8 cellular contexts compared by ENCODE assay signal in the genomic region with DNA sequence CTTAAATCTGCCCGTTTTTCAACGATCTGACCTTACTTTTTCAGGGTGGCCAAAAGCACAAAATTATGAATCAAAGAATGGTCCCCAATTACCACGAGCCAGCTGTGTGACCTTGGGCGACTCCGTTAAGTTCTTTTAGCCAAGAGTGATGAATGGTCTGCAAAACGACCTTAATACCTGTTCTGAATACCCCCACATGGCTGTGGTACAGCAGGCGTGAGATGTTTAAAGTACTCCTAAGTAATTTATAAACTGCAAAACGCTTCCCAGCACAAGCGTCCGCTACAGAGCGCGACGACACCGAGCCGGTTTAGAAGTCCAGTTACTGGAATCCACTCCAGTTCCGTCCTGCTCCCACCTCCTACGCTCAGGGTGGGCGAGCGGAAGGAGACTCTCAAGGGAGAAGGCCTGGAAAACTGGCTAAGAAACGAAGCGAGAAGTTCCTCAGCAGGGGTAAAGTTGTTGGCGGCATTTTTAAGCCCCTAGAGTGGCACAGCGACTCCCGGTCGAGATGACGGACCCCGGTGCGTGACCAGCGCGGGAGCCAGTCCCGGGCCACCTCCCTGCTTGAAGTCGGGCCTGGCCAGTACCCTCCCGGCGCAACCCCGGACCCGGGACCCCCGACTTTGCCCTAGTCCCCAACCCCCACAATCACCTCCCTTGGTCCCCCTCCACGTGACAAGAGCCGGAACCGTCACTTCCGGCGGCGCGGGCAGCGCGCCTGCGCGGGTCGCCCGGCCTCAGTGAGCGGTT. TPM values are rescaled to one million over a fixed set of nuclear protein-coding genes. Genes with fewer than 3 reads are reported as not detected.
A peak's percentile ranks its signal among the peaks of the same experiment; 100 is the strongest.
DNase-seq lines count a peak whose midpoint lies in the region; ATAC-seq, FAIRE-seq and TF ChIP-seq lines count a peak whose summit lies in the region.

No MANE protein-coding gene starts in this region.

- H3K79me1 ChIP-seq in H1 (ENCODE audit: low read depth, low read length) (no peaks in the 10 kb centered on the region), mesendoderm (ENCODE audit: low read length) (peaks cover 7% of the 10 kb centered on the region)

- no peaks in the 10 kb centered on the region for H3K36me3 Mint-ChIP-seq in CD14-positive monocyte
- no peaks in the 10 kb centered on the region for H3K36me3 Mint-ChIP-seq in activated CD8-positive, alpha-beta memory T cell treated with anti-CD3 and anti-CD28 coated beads, Interleukin-2, amount 10 ng/mL, durations not matched to agents 7 days and 5 days

- no peak overlapping the region for H2BK120ac ChIP-seq in H1 (replicated peaks; ENCODE audit: low read depth, low read length)
- H2BK120ac ChIP-seq in mesendoderm (ENCODE audit: low read depth, low read length): peak overlapping the region; percentile 88

- peak overlapping the region; percentile 88 for H3K56ac ChIP-seq in H1 (replicated peaks; ENCODE audit: insufficient read length, low read depth, low read length)
- H3K56ac ChIP-seq in mesendoderm (ENCODE audit: low read length): peak overlapping the region; percentile 97

- H4K5ac ChIP-seq in H1 (ENCODE audit: insufficient read length, low read depth, low read length) (peak overlapping the region; percentile 79), mesendoderm (ENCODE audit: low read length) (peak overlapping the region; percentile 83)

- H3K79me2 ChIP-seq in H1 (ENCODE audit: control insufficient read depth in 1 of 2, insufficient read depth in 2 of 2, low read length in 2 of 2) (peaks cover 0 to 37% of the 10 kb centered on the region in 2 experiments), mesendoderm (ENCODE audit: control insufficient read depth, insufficient read depth, low read length) (peaks cover 22% of the 10 kb centered on the region)

- H3K4me1 ChIP-seq in H1 (replicated peaks in 1 of 4; ENCODE audit: control insufficient read depth in 3 of 4, insufficient read depth in 4 of 4, low read length in 3 of 4): peaks cover 0 to 2% (median 0%) of the 10 kb centered on the region in 4 experiments; a peak in 2 of 7 replicates
- H3K4me1 ChIP-seq in mesendoderm (ENCODE audit: control insufficient read depth, low read depth, low read length): peaks cover 14% of the 10 kb centered on the region

- peak overlapping the region; percentile 63 for H3K4ac ChIP-seq in H1 (replicated peaks; ENCODE audit: insufficient read length, low read depth, low read length)
- H3K4ac ChIP-seq in mesendoderm (ENCODE audit: low read depth, low read length): peak overlapping the region; percentile 38

- no peak overlapping the region for H3K14ac ChIP-seq in H1 (ENCODE audit: insufficient read length)

- H3K23ac ChIP-seq in H1 (ENCODE audit: insufficient read length) (no peak overlapping the region), mesendoderm (ENCODE audit: low read length) (peak overlapping the region; percentile 95)

- H3K4me2 ChIP-seq in H1 (ENCODE audit: insufficient read depth in 1 of 2, low read depth in 2 of 2, low read length in 2 of 2): peak overlapping the region; percentile 84 to 86
- peak overlapping the region; percentile 96 for H3K4me2 ChIP-seq in mesendoderm (ENCODE audit: low read length)

- H3K4me3 ChIP-seq in H1 (ENCODE audit: extremely low read depth in 1 of 4, insufficient read depth in 2 of 4, low read depth in 3 of 4, low read length in 4 of 4) (peak overlapping the region; percentile 76 to 82 (median 80)), mesendoderm (ENCODE audit: low read length) (peak overlapping the region; percentile 76)

- H4K20me1 ChIP-seq in H1 (replicated peaks in 1 of 2; ENCODE audit: control insufficient read depth in 1 of 2, insufficient read depth in 2 of 2, low read length in 2 of 2): peaks cover 0 to 3% of the 10 kb centered on the region in 2 experiments

- peak; percentile 86 to 98 for TF ChIP-seq POLR2A in H1 (IDR thresholded peaks at IDR 0.05; ENCODE audit: control extremely low read depth in 1 of 2, low read depth in 2 of 2, low read length in 2 of 2)

- H3K27me3 Mint-ChIP-seq in CD14-positive monocyte (ENCODE audit: low read depth in 3 of 3): no peaks in the 10 kb centered on the region
- H3K27me3 Mint-ChIP-seq in activated CD8-positive, alpha-beta memory T cell treated with anti-CD3 and anti-CD28 coated beads, Interleukin-2, amount 10 ng/mL, durations not matched to agents 7 days and 5 days: no peaks in the 10 kb centered on the region

- H3K27me3 ChIP-seq in H1 (replicated peaks in 1 of 4; ENCODE audit: control insufficient read depth in 3 of 4, extremely low read depth in 1 of 4, insufficient read depth in 3 of 4, low read length in 3 of 4) (no peaks in the 10 kb centered on the region), mesendoderm (ENCODE audit: insufficient read depth, low read length, poor library complexity) (no peaks in the 10 kb centered on the region)

- H3K23me2 ChIP-seq in H1 (ENCODE audit: low read depth, low read length): peaks cover 5% of the 10 kb centered on the region

- H2BK15ac ChIP-seq in H1 (ENCODE audit: low read length): no peak overlapping the region
- H2BK15ac ChIP-seq in mesendoderm (replicated peaks; ENCODE audit: low read depth): no peak overlapping the region

- TF ChIP-seq CTCF in CD14-positive monocyte (IDR thresholded peaks at IDR 0.05) (no peak), H1 (IDR thresholded peaks at IDR 0.05; ENCODE audit: control extremely low read depth in 1 of 3, insufficient read depth in 1 of 3, low read depth in 1 of 3, low read length in 3 of 3) (no peak)

- DNase-seq in CD14-positive monocyte (ENCODE audit: low spot score) (peak; percentile 85), GM19239 (ENCODE audit: insufficient read length, low spot score) (peak; percentile 76), NK-92 (lab: John Stamatoyannopoulos, UW; ENCODE audit: unreplicated experiment) (peak; percentile 4), H1 (ENCODE audit: low read depth in 1 of 2, low spot score in 2 of 2) (peak; percentile 69 to 88), mesendoderm (peak; percentile 87)
- peak; percentile 90 for DNase-seq in activated CD8-positive, alpha-beta memory T cell treated with anti-CD3 and anti-CD28 coated beads, Interleukin-2, amount 10 ng/mL, durations not matched to agents 7 days and 5 days
- DNase-seq in stimulated activated CD8-positive, alpha-beta memory T cell treated with anti-CD3 and anti-CD28 coated beads, Interleukin-12 subunit alpha, Interleukin-12 subunit beta, amount 100 ng/mL, for 4 hours (ENCODE audit: low read depth): peak; percentile 83

- H2AK5ac ChIP-seq in H1 (ENCODE audit: low read depth, low read length): no peak overlapping the region
- no peak overlapping the region for H2AK5ac ChIP-seq in mesendoderm (ENCODE audit: low read length)

- H2BK5ac ChIP-seq in H1 (ENCODE audit: low read depth, low read length): peak overlapping the region; percentile 95
- peak overlapping the region; percentile 51 for H2BK5ac ChIP-seq in mesendoderm (ENCODE audit: low read length)

- ATAC-seq in HG03439 (IDR thresholded peaks at IDR 0.05; ENCODE audit: unreplicated experiment): peak; percentile 63
- peak; percentile 79 for ATAC-seq in activated CD8-positive, alpha-beta memory T cell treated with anti-CD3 and anti-CD28 coated beads, Interleukin-2, amount 10 ng/mL, durations not matched to agents 7 days and 5 days

- CTCF ChIA-PET in activated CD8-positive, alpha-beta memory T cell treated with anti-CD3 and anti-CD28 coated beads, Interleukin-2, amount 10 ng/mL, durations not matched to agents 7 days and 5 days (lab: Charles Lee): no interaction called here
- CTCF ChIA-PET in H1 (lab: Charles Lee; ENCODE audit: partially characterized antibody): interaction anchor here (0.6 to 1.1 kb wide), 2 partner anchors 67 to 141 kb away, joined by 3 read pairs; no protein-coding TSS in a partner anchor

- intact Hi-C loops in CD14-positive monocyte (cut with micrococcal nuclease): loop anchor here (2.0 to 10.0 kb wide), 3 partner anchors 89 to 131 kb away; no protein-coding TSS in a partner anchor

- no peaks in the 10 kb centered on the region for H3K9me3 ChIP-seq in H1 (ENCODE audit: insufficient read depth in 2 of 2, low read depth in 1 of 2, low read length in 1 of 2)

- H2AFZ ChIP-seq in H1 (ENCODE audit: low read length): peak overlapping the region; percentile 89

- H3K18ac ChIP-seq in H1 (ENCODE audit: extremely low read depth, low read length) (peak overlapping the region; percentile 71; the same call in 1 of the 2 replicates), mesendoderm (ENCODE audit: low read length) (peak overlapping the region; percentile 94)

- peak overlapping the region; percentile 93 to 99 for H3K4me3 Mint-ChIP-seq in CD14-positive monocyte
- peak overlapping the region; percentile 92 for H3K4me3 Mint-ChIP-seq in activated CD8-positive, alpha-beta memory T cell treated with anti-CD3 and anti-CD28 coated beads, Interleukin-2, amount 10 ng/mL, durations not matched to agents 7 days and 5 days

- H3K27ac Mint-ChIP-seq in CD14-positive monocyte: peak overlapping the region; percentile 96 to 99 (median 98)
- peak overlapping the region; percentile 95 for H3K27ac Mint-ChIP-seq in activated CD8-positive, alpha-beta memory T cell treated with anti-CD3 and anti-CD28 coated beads, Interleukin-2, amount 10 ng/mL, durations not matched to agents 7 days and 5 days

- WGBS in H1 (ENCODE audit: extremely low coverage in 1 of 2, insufficient coverage in 1 of 2, insufficient read length in 1 of 2, insufficient replicate concordance in 2 of 2, low coverage in 1 of 2, low lambda C conversion rate in 2 of 2, missing lambda C conversion rate in 1 of 2), 2 experiments: 3% methylated on average over 41 of the region's 51 CpGs; no CpG with 5 or more reads in 1 of the 2 experiments
- WGBS in mesendoderm (ENCODE audit: extremely low coverage, insufficient coverage, low lambda C conversion rate): no CpG with 5 or more reads among the region's 51 CpGs

- H3K27ac ChIP-seq in H1 (ENCODE audit: low read depth, low read length) (peak overlapping the region; percentile 98), mesendoderm (ENCODE audit: low read depth, low read length) (peak overlapping the region; percentile 96)

- peak overlapping the region; percentile 98 for H4K8ac ChIP-seq in H1 (ENCODE audit: extremely low read depth, insufficient read depth, low read length)
- H4K8ac ChIP-seq in mesendoderm (ENCODE audit: low read depth, low read length): peak overlapping the region; percentile 96

- FAIRE-seq in GM19239 (lab: Jason Lieb, UNC): peak; percentile 82
- FAIRE-seq in H1 (lab: Jason Lieb, UNC): no peak

- POLR2A ChIA-PET in H1 (lab: Charles Lee; ENCODE audit: partially characterized antibody): interaction anchor here (0.6 to 1.5 kb wide), 5 partner anchors 13 to 224 kb away, joined by 3 to 10 read pairs (median 3); partner anchors contain the start of gene ANXA3

- no peak overlapping the region for H2BK20ac ChIP-seq in H1 (ENCODE audit: low read length)

- no peaks in the 10 kb centered on the region for H3K9me3 Mint-ChIP-seq in CD14-positive monocyte
- no peaks in the 10 kb centered on the region for H3K9me3 Mint-ChIP-seq in activated CD8-positive, alpha-beta memory T cell treated with anti-CD3 and anti-CD28 coated beads, Interleukin-2, amount 10 ng/mL, durations not matched to agents 7 days and 5 days (ENCODE audit: low read depth)

- H3K36me3 ChIP-seq in H1 (ENCODE audit: control insufficient read depth in 2 of 4, insufficient read depth in 4 of 4, low read length in 3 of 4): no peaks in the 10 kb centered on the region
- no peaks in the 10 kb centered on the region for H3K36me3 ChIP-seq in mesendoderm (ENCODE audit: control insufficient read depth, insufficient read depth, low read length)

- peak in 1 of 2 experiments; percentile 67; a peak in 1 of 3 replicates for TF ChIP-seq EP300 in H1 (IDR thresholded peaks at IDR 0.05; ENCODE audit: borderline replicate concordance in 1 of 2, low read depth in 2 of 2, low read length in 2 of 2)

- H3K4me1 Mint-ChIP-seq in CD14-positive monocyte: peaks cover 15% of the 10 kb centered on the region
- H3K4me1 Mint-ChIP-seq in activated CD8-positive, alpha-beta memory T cell treated with anti-CD3 and anti-CD28 coated beads, Interleukin-2, amount 10 ng/mL, durations not matched to agents 7 days and 5 days: peaks cover 31% of the 10 kb centered on the region

- H4K91ac ChIP-seq in H1 (replicated peaks; ENCODE audit: insufficient read length, low read length): peak overlapping the region; percentile 58

- peak overlapping the region; percentile 95 to 97 (median 96) for H3K9ac ChIP-seq in H1 (replicated peaks in 1 of 4; ENCODE audit: extremely low read depth in 1 of 4, low read depth in 3 of 4, low read length in 3 of 4)
- peak overlapping the region; percentile 95 for H3K9ac ChIP-seq in mesendoderm (ENCODE audit: low read length)

- no peak for TF ChIP-seq RAD21 in H1 (IDR thresholded peaks at IDR 0.05 in 1 of 2, conservative IDR thresholded peaks at IDR 0.05 in 1 of 2; ENCODE audit: low read depth in 2 of 2, low read length in 2 of 2)

- H2BK12ac ChIP-seq in H1 (ENCODE audit: low read depth, low read length): peak overlapping the region; percentile 18; the same call in 1 of the 2 replicates

RNA-seq across cellular contexts. Expression of gene BMP2K, which starts 0.7 kb away (rescaled TPM):
- polyA plus RNA-seq in CD14-positive monocyte (10 to 100 TPM; 11.8 to 21.6 TPM), H1 (2011; rRNA removed) (9.6 and 15.6 TPM in 2 replicates)
- total RNA-seq in activated CD8-positive, alpha-beta memory T cell treated with anti-CD3 and anti-CD28 coated beads, Interleukin-2, amount 10 ng/mL, durations not matched to agents 7 days and 5 days: 10 to 100 TPM; 17.8 to 30.5 TPM
- 24.1 and 25.3 TPM in 2 replicates for total RNA-seq in H1 (2021; fragmentation: NEBNext Ultra II Directional; extraction: Animal tissue kit (Norgen Biotek cat#: 25700))
- 15.8 TPM for polyA plus RNA-seq in H1 (2011; cell fraction: cytosol; rRNA removed)
- 22.5 TPM for polyA plus RNA-seq in H1 (2011; cell fraction: nucleus; rRNA removed)
- polyA plus RNA-seq in H1 (2012, experiment 1 of 2): 9.1 to 10.9 TPM (median 10.2 TPM) in 4 replicates
- polyA plus RNA-seq in H1 (2012, experiment 2 of 2): 1.7 TPM
- 21.6 TPM for polyA plus RNA-seq in H1 (2013, experiment 1 of 2)
- polyA plus RNA-seq in H1 (2013, experiment 2 of 2): 20.4 TPM
- 41.7 and 61.5 TPM in 2 replicates for polyA minus RNA-seq in H1 (2011; rRNA and poly(A)+ RNA removed)
- 13.6 TPM for polyA minus RNA-seq in H1 (2011; cell fraction: cytosol; rRNA and poly(A)+ RNA removed)
- polyA minus RNA-seq in H1 (2011; cell fraction: nucleus; rRNA and poly(A)+ RNA removed): 92.0 TPM
- polyA plus RNA-seq in mesendoderm (2013, experiment 1 of 2): 23.0 TPM
- 20.7 TPM for polyA plus RNA-seq in mesendoderm (2013, experiment 2 of 2)

Comparison
In these comparisons a context has a peak if more than half of its experiments do, and no peak if none do; other contexts are left out.
1. Peak in every context shown above with its lines: DNase-seq, ATAC-seq, H3K4me3 ChIP-seq and H3K27ac ChIP-seq.
2. DNase-seq: peak in every context shown above with its lines; median percentile 90 in activated CD8-positive, alpha-beta memory T cell treated with anti-CD3 and anti-CD28 coated beads, Interleukin-2, amount 10 ng/mL, durations not matched to agents 7 days and 5 days; 87 in mesendoderm; 85 in CD14-positive monocyte; 83 in stimulated activated CD8-positive, alpha-beta memory T cell treated with anti-CD3 and anti-CD28 coated beads, Interleukin-12 subunit alpha, Interleukin-12 subunit beta, amount 100 ng/mL, for 4 hours; 78 in H1; 76 in GM19239; 4 in NK-92.